2 cellular contexts compared by ENCODE assay signal in the genomic region with DNA sequence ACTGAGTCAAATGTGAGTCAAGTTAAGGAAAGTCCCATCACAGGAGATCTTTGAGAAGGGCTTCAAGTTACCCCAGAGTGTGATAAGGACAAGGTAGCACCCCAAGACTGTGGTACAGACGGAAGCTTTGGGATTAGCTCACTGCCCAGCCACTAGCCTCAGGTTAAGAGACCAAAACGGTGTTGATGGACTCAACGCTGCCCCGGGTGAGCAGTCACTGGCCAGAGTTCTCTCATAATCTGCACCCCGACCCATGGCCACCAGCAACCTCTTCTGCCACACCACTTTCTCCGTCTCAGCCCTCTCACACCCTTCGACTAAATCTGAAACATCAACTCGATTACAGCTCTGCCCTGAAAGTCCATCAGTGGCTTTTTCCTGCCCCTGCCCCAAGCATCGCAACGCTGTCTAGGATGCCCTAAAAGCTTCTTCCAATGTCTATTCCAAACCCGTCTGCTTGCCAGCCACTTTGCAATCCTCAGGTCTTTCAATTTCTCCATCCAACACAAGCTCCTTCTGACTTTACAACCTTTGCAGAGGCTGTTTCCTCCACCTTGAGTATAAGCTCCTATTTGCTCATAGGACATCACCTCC.
TF ChIP-seq lines count a peak whose summit lies in the region.

No MANE protein-coding gene starts in this region.

TF ChIP-seq in HEK293, 187 proteins besides CTCF, POLR2A, EP300 and RAD21:
- TF ChIP-seq ZBTB48 (tag by site-specific recombination; IDR thresholded peaks at IDR 0.05) (no peak), ZNF600 (tag by site-specific recombination; IDR thresholded peaks at IDR 0.05) (peak; percentile 66), MZF1 (tag by site-specific recombination; IDR thresholded peaks at IDR 0.05; ENCODE audit: borderline replicate concordance) (no peak)

TF ChIP-seq in GM12878, 131 proteins besides CTCF, POLR2A, EP300 and RAD21:
- TF ChIP-seq POLR2AphosphoS5 (IDR thresholded peaks at IDR 0.05; ENCODE audit: low read length), result peak; percentile 55
- TF ChIP-seq STAT3 (IDR thresholded peaks at IDR 0.05; ENCODE audit: low read depth, low read length), result no peak
TF ChIP-seq in GM12878: peak in this region for 1.
